ENCODE assay signal across 8 cellular contexts in the genomic region with DNA sequence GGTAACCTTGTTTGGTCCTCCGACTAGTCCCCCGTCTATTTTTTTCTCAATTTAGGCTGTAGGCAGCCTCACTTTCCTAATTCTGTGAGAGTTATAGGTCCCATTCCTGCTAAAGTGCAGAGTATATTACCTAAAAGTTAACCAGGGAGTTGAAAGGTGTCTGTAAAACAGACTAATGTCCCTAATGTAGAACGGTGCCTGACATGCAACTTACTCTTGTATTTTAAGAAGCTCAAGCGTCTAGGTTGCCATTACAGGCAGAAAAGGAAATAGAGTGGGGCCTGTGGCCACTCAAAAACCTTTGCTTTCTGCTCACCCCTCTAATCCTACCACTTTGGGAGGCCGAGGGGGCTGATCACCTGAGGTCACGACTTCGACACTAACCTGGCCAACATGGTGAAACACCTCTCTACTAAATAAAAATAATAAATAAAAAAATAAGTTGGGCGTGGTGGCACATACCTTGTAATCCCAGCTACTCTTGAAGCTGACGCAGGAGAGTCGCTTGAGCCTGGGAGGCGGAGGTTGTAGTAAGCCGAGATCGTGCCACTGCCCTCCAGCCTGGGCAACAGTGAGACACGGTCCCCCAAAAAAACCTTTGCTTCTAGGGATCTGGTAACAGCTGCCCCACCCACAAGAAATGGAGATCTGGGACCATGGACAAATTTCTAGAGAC. TPM values are rescaled to one million over a fixed set of nuclear protein-coding genes. Genes with fewer than 3 reads are reported as not detected.
A peak's percentile ranks its signal among the peaks of the same experiment; 100 is the strongest.
DNase-seq lines count a peak whose midpoint lies in the region; ATAC-seq, FAIRE-seq and TF ChIP-seq lines count a peak whose summit lies in the region.

No MANE protein-coding gene starts in this region.

- H3K79me1 ChIP-seq in neuronal stem cell (ENCODE audit: low read depth, low read length): no peaks in the 10 kb centered on the region

- no peak overlapping the region for H3K18ac ChIP-seq in neuronal stem cell (ENCODE audit: low read length)

- no peak for TF ChIP-seq POLR2A in endothelial cell of umbilical vein (IDR thresholded peaks at IDR 0.05; ENCODE audit: low read depth, low read length)

- H3K4me3 ChIP-seq in endothelial cell of umbilical vein (replicated peaks in 1 of 3; ENCODE audit: insufficient read depth in 1 of 3, low read depth in 1 of 3, low read length in 3 of 3) (peak overlapping the region; percentile 88 to 99 (median 97)), neuronal stem cell (ENCODE audit: low read length in 2 of 2) (peak overlapping the region; percentile 91 to 98)

- WGBS in neuronal stem cell (ENCODE audit: extremely low coverage in 2 of 2, insufficient read length in 2 of 2, insufficient replicate concordance in 1 of 2), 2 donors: no CpG with 5 or more reads among the region's 14 CpGs

- ATAC-seq in HG03159 (IDR thresholded peaks at IDR 0.05; ENCODE audit: unreplicated experiment): no peak

- no peaks in the 10 kb centered on the region for H3K9me1 ChIP-seq in endothelial cell of umbilical vein (replicated peaks; ENCODE audit: control insufficient read depth, extremely low read depth, insufficient read depth, low read length)

- no peaks in the 10 kb centered on the region for H3K36me3 ChIP-seq in endothelial cell of umbilical vein (ENCODE audit: control insufficient read depth in 2 of 2, extremely low read depth in 1 of 2, insufficient read depth in 2 of 2, low read length in 2 of 2)
- peaks cover 2 to 8% of the 10 kb centered on the region in 2 donors for H3K36me3 ChIP-seq in neuronal stem cell (replicated peaks in 1 of 2; ENCODE audit: control insufficient read depth in 2 of 2, insufficient read depth in 2 of 2, low read length in 2 of 2)

- H2BK12ac ChIP-seq in neuronal stem cell (ENCODE audit: low read length): no peak overlapping the region

- no peak overlapping the region for H2AFZ ChIP-seq in endothelial cell of umbilical vein (ENCODE audit: low read depth, low read length)
- no peak overlapping the region for H2AFZ ChIP-seq in neuronal stem cell (ENCODE audit: low read length)

- peak overlapping the region; percentile 30 for H2BK5ac ChIP-seq in neuronal stem cell (ENCODE audit: low read length)

- no peak overlapping the region for H3K14ac ChIP-seq in neuronal stem cell (ENCODE audit: low read length)

- H3K4me2 ChIP-seq in endothelial cell of umbilical vein (ENCODE audit: insufficient read depth, low read length) (peak overlapping the region; percentile 95), neuronal stem cell (ENCODE audit: insufficient read depth, low read length, poor library complexity, severe bottlenecking) (peak overlapping the region; percentile 67)

- BruUV-seq in endothelial cell of umbilical vein (replicated peaks; lab: Mats Ljungman, UMichigan): no TSS peak

- no peak for FAIRE-seq in endothelial cell of umbilical vein (lab: Jason Lieb, UNC)

- H3K9ac ChIP-seq in endothelial cell of umbilical vein (replicated peaks; ENCODE audit: extremely low read depth, insufficient read depth, low read length) (peak overlapping the region; percentile 98), neuronal stem cell (ENCODE audit: low read depth, low read length, poor library complexity) (peak overlapping the region; percentile 72)

- intact Hi-C loops in endothelial cell of umbilical vein (cut with micrococcal nuclease): loop anchor here (1.0 to 2.0 kb wide), 3 partner anchors 15 to 1022 kb away; a partner anchor contains a TSS

- no peak overlapping the region for H2AK5ac ChIP-seq in neuronal stem cell (ENCODE audit: low read depth, low read length)

- TF ChIP-seq CTCF in C4-2B (conservative IDR thresholded peaks at IDR 0.05) (no peak), endothelial cell of umbilical vein (IDR thresholded peaks at IDR 0.05; ENCODE audit: extremely low read depth in 1 of 2, insufficient read depth in 1 of 2, low read depth in 1 of 2, low read length in 2 of 2) (no peak), GM10266 (IDR thresholded peaks at IDR 0.05; ENCODE audit: control insufficient read depth, insufficient read depth, low read depth, missing control alignments) (no peak)

- CTCF ChIA-PET in endothelial cell of umbilical vein (lab: Charles Lee): interaction anchor here (1.4 to 4.1 kb wide), 9 partner anchors 9 to 99 kb away, joined by 3 to 28 read pairs (median 10); a partner anchor contains a TSS

- no peaks in the 10 kb centered on the region for H3K27me3 ChIP-seq in endothelial cell of umbilical vein (ENCODE audit: control insufficient read depth in 2 of 2, insufficient read depth in 2 of 2, low read length in 2 of 2)
- H3K27me3 ChIP-seq in neuronal stem cell (ENCODE audit: control insufficient read depth in 3 of 3, insufficient read depth in 3 of 3, low read depth in 1 of 3, low read length in 3 of 3): no peaks in the 10 kb centered on the region

- no peak overlapping the region for H2BK15ac ChIP-seq in neuronal stem cell (ENCODE audit: low read length)

- H3K9me3 ChIP-seq in endothelial cell of umbilical vein (replicated peaks; ENCODE audit: control insufficient read depth, insufficient read depth, low read length) (no peaks in the 10 kb centered on the region), neuronal stem cell (replicated peaks in 1 of 2; ENCODE audit: control insufficient read depth in 2 of 2, insufficient read depth in 1 of 2, low read depth in 1 of 2, low read length in 2 of 2) (no peaks in the 10 kb centered on the region)

- no peak overlapping the region for H4K8ac ChIP-seq in neuronal stem cell (ENCODE audit: low read depth, low read length)

- H3K4me1 ChIP-seq in endothelial cell of umbilical vein (ENCODE audit: control insufficient read depth, extremely low read depth, insufficient read depth, low read length) (peaks cover 6% of the 10 kb centered on the region), neuronal stem cell (ENCODE audit: control insufficient read depth in 2 of 2, insufficient read depth in 1 of 2, low read depth in 1 of 2, low read length in 2 of 2) (peaks cover 3 to 8% of the 10 kb centered on the region in 2 donors)

- H3K27ac ChIP-seq in C4-2B: peak overlapping the region; percentile 100
- H3K27ac ChIP-seq in endothelial cell of umbilical vein (ENCODE audit: insufficient read depth, low read depth, low read length): peak overlapping the region; percentile 67
- peak overlapping the region; percentile 88 for H3K27ac ChIP-seq in neuronal stem cell (replicated peaks; ENCODE audit: low read length)

- DNase-seq in HT-29 (ENCODE audit: low spot score) (peak; percentile 63), T-helper 9 cell (peak; percentile 5), endothelial cell of umbilical vein (ENCODE audit: low read depth, low spot score) (peak; percentile 42), neuronal stem cell (ENCODE audit: low spot score) (no peak), COR-L47 (lab: John Stamatoyannopoulos, UW) (no peak), GM10266 (ENCODE audit: extremely low spot score) (no peak)

- no peak overlapping the region for H4K91ac ChIP-seq in neuronal stem cell (ENCODE audit: low read depth, low read length, poor library complexity)

- no peak overlapping the region for H2BK120ac ChIP-seq in neuronal stem cell (ENCODE audit: low read depth, low read length)

- dilution Hi-C loops in endothelial cell of umbilical vein (cut with MboI; ENCODE audit: extremely low pct_ligation_motif_present, low sequenced_read_pairs): no loop called here

- H3K23ac ChIP-seq in neuronal stem cell (ENCODE audit: low read depth, low read length, poor library complexity): no peak overlapping the region

- H3K4ac ChIP-seq in neuronal stem cell (ENCODE audit: low read length): no peak overlapping the region

- POLR2A ChIA-PET in endothelial cell of umbilical vein (lab: Charles Lee): interaction anchor here (1.0 to 5.8 kb wide), 12 partner anchors 21 to 470 kb away, joined by 3 to 265 read pairs (median 22); a partner anchor contains a TSS

- no peaks in the 10 kb centered on the region for H4K20me1 ChIP-seq in endothelial cell of umbilical vein (replicated peaks; ENCODE audit: control insufficient read depth, extremely low read depth, insufficient read depth, low read length)

- peaks cover 14% of the 10 kb centered on the region for H3K79me2 ChIP-seq in endothelial cell of umbilical vein (ENCODE audit: control insufficient read depth, insufficient read depth, low read length)

TF ChIP-seq in endothelial cell of umbilical vein, 7 proteins besides CTCF, POLR2A, EP300 and RAD21:
- no peak for TF ChIP-seq MAX (IDR thresholded peaks at IDR 0.05; ENCODE audit: insufficient read depth, insufficient read length)

RNA-seq across cellular contexts. Expression of gene HFE, which starts 37.9 kb away (rescaled TPM):
- total RNA-seq in HT-29 (2014; rRNA removed; shearing (Covaris generic)): 7.3 and 8.7 TPM in 2 replicates
- 5.6 and 6.3 TPM in 2 replicates for total RNA-seq in endothelial cell of umbilical vein
- 5.4 and 8.1 TPM in 2 replicates for polyA plus RNA-seq in endothelial cell of umbilical vein
- polyA plus RNA-seq in endothelial cell of umbilical vein (2011; cell fraction: cytosol; rRNA removed): 5.6 and 6.1 TPM in 2 replicates
- 8.0 and 9.1 TPM in 2 replicates for polyA plus RNA-seq in endothelial cell of umbilical vein (2011; cell fraction: nucleus; rRNA removed)
- 5.1 and 5.8 TPM in 2 replicates for polyA plus RNA-seq in endothelial cell of umbilical vein (2012)
- 8.0 and 18.5 TPM in 2 replicates for polyA minus RNA-seq in endothelial cell of umbilical vein
- polyA minus RNA-seq in endothelial cell of umbilical vein (2011; cell fraction: cytosol; rRNA and poly(A)+ RNA removed): 9.4 TPM
- 3.7 and 3.9 TPM in 2 replicates for polyA minus RNA-seq in endothelial cell of umbilical vein (2011; cell fraction: nucleus; rRNA and poly(A)+ RNA removed)
- 0.54 TPM for polyA plus RNA-seq in neuronal stem cell (2013, experiment 1 of 2)
- 0.35 TPM for polyA plus RNA-seq in neuronal stem cell (2013, experiment 2 of 2)

Comparison
In these comparisons a context has a peak if more than half of its experiments do, and no peak if none do; other contexts are left out.
1. DNase-seq: peak in HT-29 (single experiment), T-helper 9 cell (single experiment) and endothelial cell of umbilical vein (single experiment); none in neuronal stem cell (single experiment), COR-L47 (single experiment) and GM10266 (single experiment).
2. Peak in every context shown above with its lines, with median percentiles within 50 percentile points of each other: H3K27ac ChIP-seq.